Comparison of ENCODE assay signal across 1 cellular context in genomic region chr9:136693490-136694162, GRCh38.
TF ChIP-seq lines count a peak whose summit lies in the region.

No MANE protein-coding gene starts in this region.

TF ChIP-seq in HepG2, 621 proteins besides CTCF, POLR2A, EP300 and RAD21 (continued from another document and continues in another):
- TF ChIP-seq STAT6 (CRISPR knock-in tag; IDR thresholded peaks at IDR 0.05; ENCODE audit: borderline replicate concordance): 0 out of 2 replicates have a peak, but pooled peaks have one; percentile 69
- TF ChIP-seq ETS1 (CRISPR knock-in tag; IDR thresholded peaks at IDR 0.05): no peak
- TF ChIP-seq PHF5A (CRISPR knock-in tag; IDR thresholded peaks at IDR 0.05; ENCODE audit: low read depth, unreplicated experiment): peak; percentile 52
- peak; percentile 87 for TF ChIP-seq HDAC2 (CRISPR knock-in tag; IDR thresholded peaks at IDR 0.05)
- TF ChIP-seq GABPA (IDR thresholded peaks at IDR 0.05; ENCODE audit: low read depth, low read length): no peak
- TF ChIP-seq GABPA (CRISPR knock-in tag; IDR thresholded peaks at IDR 0.05; ENCODE audit: low read depth): no peak; the same call in none of the 2 replicates
- TF ChIP-seq ZNF430 (CRISPR knock-in tag; IDR thresholded peaks at IDR 0.05): 0 out of 2 replicates have a peak, but pooled peaks have one; percentile 73
- TF ChIP-seq ZBTB34 (CRISPR knock-in tag; IDR thresholded peaks at IDR 0.05): 0 out of 2 replicates have a peak, but pooled peaks have one; percentile 42
- peak; percentile 50; the same call in 1 of the 2 replicates for TF ChIP-seq CREM (IDR thresholded peaks at IDR 0.05)
- TF ChIP-seq CREM (CRISPR knock-in tag; IDR thresholded peaks at IDR 0.05): no peak
- no peak for TF ChIP-seq HDAC6 (IDR thresholded peaks at IDR 0.05; ENCODE audit: low read depth, low read length)
- TF ChIP-seq ZNF710 (CRISPR knock-in tag; IDR thresholded peaks at IDR 0.05; ENCODE audit: borderline replicate concordance): peak; percentile 64; the same call in 1 of the 2 replicates
- no peak for TF ChIP-seq ZFP36L1 (CRISPR knock-in tag; IDR thresholded peaks at IDR 0.05)
- peak; percentile 59; the same call in 1 of the 2 replicates for TF ChIP-seq HNRNPL (IDR thresholded peaks at IDR 0.05; ENCODE audit: low read depth, low read length)
- TF ChIP-seq ZNF607 (CRISPR knock-in tag; IDR thresholded peaks at IDR 0.05; ENCODE audit: borderline replicate concordance): peak; percentile 48; the same call in 1 of the 2 replicates
- TF ChIP-seq RERE (CRISPR knock-in tag; IDR thresholded peaks at IDR 0.05; ENCODE audit: low read depth): peak; percentile 24; the same call in 1 of the 2 replicates
- TF ChIP-seq GMEB2 (CRISPR knock-in tag; IDR thresholded peaks at IDR 0.05; ENCODE audit: low read depth): no peak
- peak; percentile 33; the same call in 1 of the 2 replicates for TF ChIP-seq BORCS8-MEF2B (CRISPR knock-in tag; IDR thresholded peaks at IDR 0.05)
- TF ChIP-seq SPEN (CRISPR knock-in tag; IDR thresholded peaks at IDR 0.05; ENCODE audit: low read depth): peak; percentile 81; the same call in 1 of the 2 replicates
- peak; percentile 96 for TF ChIP-seq ZNF292 (CRISPR knock-in tag; IDR thresholded peaks at IDR 0.05; ENCODE audit: borderline replicate concordance, low read depth)
- 0 out of 2 replicates have a peak, but pooled peaks have one; percentile 18 for TF ChIP-seq AHR (CRISPR knock-in tag; IDR thresholded peaks at IDR 0.05)
- peak; percentile 98 for TF ChIP-seq NR2F2 (IDR thresholded peaks at IDR 0.05; ENCODE audit: borderline replicate concordance, low read depth)
- TF ChIP-seq HNF1B (CRISPR knock-in tag; IDR thresholded peaks at IDR 0.05): peak; percentile 75
- peak; percentile 69; the same call in 1 of the 2 replicates for TF ChIP-seq PCBP1 (IDR thresholded peaks at IDR 0.05; ENCODE audit: borderline replicate concordance, low read depth, low read length)
- peak; percentile 77; the same call in 1 of the 2 replicates for TF ChIP-seq ZNF772 (CRISPR knock-in tag; IDR thresholded peaks at IDR 0.05)
- peak; percentile 51 for TF ChIP-seq GABPB1 (CRISPR knock-in tag; IDR thresholded peaks at IDR 0.05)
- peak; percentile 70; the same call in 1 of the 2 replicates for TF ChIP-seq ZNF605 (CRISPR knock-in tag; IDR thresholded peaks at IDR 0.05)
- peak; percentile 66; the same call in 1 of the 2 replicates for TF ChIP-seq ZNF333 (CRISPR knock-in tag; IDR thresholded peaks at IDR 0.05; ENCODE audit: borderline replicate concordance)
- TF ChIP-seq ZNF644 (CRISPR knock-in tag; IDR thresholded peaks at IDR 0.05; ENCODE audit: low read depth): no peak
- TF ChIP-seq ELF3 (CRISPR knock-in tag; IDR thresholded peaks at IDR 0.05): peak; percentile 67
- peak; percentile 68; the same call in 1 of the 2 replicates for TF ChIP-seq ZNF563 (CRISPR knock-in tag; IDR thresholded peaks at IDR 0.05)
- 0 out of 2 replicates have a peak, but pooled peaks have one; percentile 34 for TF ChIP-seq ZBTB26 (CRISPR knock-in tag; IDR thresholded peaks at IDR 0.05; ENCODE audit: borderline replicate concordance)
- peak; percentile 91; the same call in 1 of the 2 replicates for TF ChIP-seq ZNF788 (CRISPR knock-in tag; IDR thresholded peaks at IDR 0.05; ENCODE audit: borderline replicate concordance)
- peak; percentile 57; the same call in 1 of the 2 replicates for TF ChIP-seq HNF1A (IDR thresholded peaks at IDR 0.05; ENCODE audit: low read depth)
- 0 out of 2 replicates have a peak, but pooled peaks have one; percentile 63 for TF ChIP-seq HNF1A (CRISPR knock-in tag; IDR thresholded peaks at IDR 0.05; ENCODE audit: borderline replicate concordance)
